Comparison of ENCODE assay signal across 8 cellular contexts in genomic region chr4:25842229-25842840, GRCh38. TPM values are rescaled to one million over a fixed set of nuclear protein-coding genes. Genes with fewer than 3 reads are reported as not detected.
DNase-seq lines count a peak whose midpoint lies in the region; ATAC-seq and TF ChIP-seq lines count a peak whose summit lies in the region.

No MANE protein-coding gene starts in this region.

- peak overlapping the region; percentile 33; the same call in 1 of the 2 replicates for H3K9ac ChIP-seq in Karpas-422 (ENCODE audit: low read length)

- peaks cover 59% of the 10 kb centered on the region for H3K36me3 ChIP-seq in Karpas-422 (ENCODE audit: insufficient read depth, low read length)

- peak overlapping the region; percentile 46 for H3K4me2 ChIP-seq in Karpas-422 (ENCODE audit: low read depth, low read length, poor library complexity, severe bottlenecking)

- H4K20me1 ChIP-seq in Karpas-422 (ENCODE audit: insufficient read depth, low read depth, low read length), result peaks cover 5% of the 10 kb centered on the region; the same call in 1 of the 2 replicates

- peak; percentile 48 for TF ChIP-seq CTCF in GM10266 (IDR thresholded peaks at IDR 0.05; ENCODE audit: control insufficient read depth, insufficient read depth, low read depth, missing control alignments)

- peaks cover 96% of the 10 kb centered on the region for H3K4me1 ChIP-seq in Karpas-422 (ENCODE audit: low read length)

- DNase-seq in GM10266 (ENCODE audit: extremely low spot score) (peak; percentile 59), Karpas-422 (peak; percentile 87), NCI-H2029 treated with DMSO at 0.1 percent for 48 hours (lab: John Stamatoyannopoulos, UW) (no peak), NCI-H1092 treated with DMSO at 0.1 percent for 48 hours (lab: John Stamatoyannopoulos, UW) (no peak), EL (no peak), hepatic stellate cell (ENCODE audit: low spot score) (no peak)
- peak; percentile 35 for DNase-seq in central memory CD4-positive, alpha-beta T cell

- H2AFZ ChIP-seq in Karpas-422 (ENCODE audit: low read length), result no peak overlapping the region

- H3K9me2 ChIP-seq in Karpas-422 (replicated peaks; ENCODE audit: insufficient read depth, low read length), result no peaks in the 10 kb centered on the region

- ATAC-seq in GM21526 (IDR thresholded peaks at IDR 0.05; ENCODE audit: low FRiP score, unreplicated experiment), result peak; percentile 69

- H3K27ac ChIP-seq in Karpas-422 (ENCODE audit: low read length), result peak overlapping the region; percentile 97

- H3K4me3 ChIP-seq in Karpas-422 (ENCODE audit: low read length), result no peak overlapping the region

- H3K79me2 ChIP-seq in Karpas-422 (ENCODE audit: low read length), result peaks cover 99% of the 10 kb centered on the region

- H3K27me3 ChIP-seq in Karpas-422 (ENCODE audit: low read length), result no peaks in the 10 kb centered on the region

- no peaks in the 10 kb centered on the region for H3K9me3 ChIP-seq in Karpas-422 (ENCODE audit: low read length)

RNA-seq across cellular contexts. Expression of gene SEL1L3, which starts 20.5 kb away (rescaled TPM):
- 222 and 271 TPM in 2 replicates for total RNA-seq in Karpas-422 (2014; rRNA removed; shearing (Covaris generic); ENCODE audit: low replicate concordance)

Comparison
In these comparisons a context has a peak if more than half of its experiments do, and no peak if none do; other contexts are left out.
1. DNase-seq: peak in GM10266 (single experiment), Karpas-422 (single experiment) and central memory CD4-positive, alpha-beta T cell (single experiment); none in NCI-H2029 treated with DMSO at 0.1 percent for 48 hours (single experiment), NCI-H1092 treated with DMSO at 0.1 percent for 48 hours (single experiment), EL (single experiment) and hepatic stellate cell (single experiment).